ENCODE assay signal across 8 cellular contexts in genomic region chr4:44448548-44449443, GRCh38. TPM values are rescaled to one million over a fixed set of nuclear protein-coding genes. Genes with fewer than 3 reads are reported as not detected.
DNase-seq lines count a peak whose midpoint lies in the region; TF ChIP-seq lines count a peak whose summit lies in the region.

Gene KCTD8 (minus strand): TSS chr4:44448809.

- H3K9me3 ChIP-seq in GM23248 (ENCODE audit: low read depth) (no peaks in the 10 kb centered on the region), ascending aorta (no peaks in the 10 kb centered on the region), right atrium auricular region (no peaks in the 10 kb centered on the region), vagina (no peaks in the 10 kb centered on the region)

- intact Hi-C loops in ascending aorta (cut with DNase I) = loop anchor here (5.0 kb wide), 3 partner anchors 229 to 1356 kb away; partner anchors contain the start of genes GNPDA2 and GUF1
- intact Hi-C loops in posterior cingulate gyrus (cut with DNase I) = loop anchor here (5.0 kb wide), 1 partner anchor 44 kb away; no protein-coding TSS in a partner anchor
- intact Hi-C loops in vagina (cut with DNase I) = no loop called here

- H3K4me2 ChIP-seq in GM23248 (ENCODE audit: unreplicated experiment) (peak within 1 kb of the TSS; percentile 89), KMS-11 (peak within 1 kb of the TSS; percentile 70)

- H4K20me1 ChIP-seq in GM23248 (ENCODE audit: insufficient read depth) = no peaks in the 10 kb centered on the region
- H4K20me1 ChIP-seq in KMS-11 (ENCODE audit: insufficient read depth) = no peaks in the 10 kb centered on the region

- TF ChIP-seq CTCF in KMS-11 (conservative IDR thresholded peaks at IDR 0.05; ENCODE audit: low read depth, low read length) (peak; percentile 64), ascending aorta (IDR thresholded peaks at IDR 0.05) (peak; percentile 12 to 62 (median 61)), right atrium auricular region (IDR thresholded peaks at IDR 0.05) (peak; percentile 59 to 71), vagina (IDR thresholded peaks at IDR 0.05) (peak in 2 of 3 experiments; percentile 12 to 23)

- H3K9me2 ChIP-seq in GM23248 (ENCODE audit: insufficient read depth) = no peaks in the 10 kb centered on the region

- 1% methylated on average over 62 to 65 of the region's 71 CpGs for WGBS in GM23248 (ENCODE audit: low coverage in 1 of 2, low lambda C conversion rate in 2 of 2, missing lambda C conversion rate in 2 of 2), 2 experiments

- H3K4me3 ChIP-seq in GM23248 (peak within 1 kb of the TSS; percentile 71), KMS-11 (IDR thresholded peaks at IDR 0.05; ENCODE audit: insufficient read depth, low read depth, low read length) (no peak within 1 kb of the TSS), ascending aorta (peak within 1 kb of the TSS; percentile 58 to 61), right atrium auricular region (peak within 1 kb of the TSS; percentile 28 to 54), vagina (peak within 1 kb of the TSS; percentile 32 to 50)

- peak; percentile 98 for DNase-seq in G401 (ENCODE audit: low spot score)
- peak; percentile 74 for DNase-seq in GM23248
- DNase-seq in SK-MEL-5 (ENCODE audit: low read depth, low spot score) = peak; percentile 84
- DNase-seq in ascending aorta (ENCODE audit: low spot score in 2 of 2) = peak; percentile 59 to 93
- DNase-seq in right atrium auricular region (ENCODE audit: low spot score) = peak; percentile 91
- DNase-seq in posterior cingulate gyrus = peak; percentile 89 to 99 (median 96)
- no peak for DNase-seq in vagina (ENCODE audit: extremely low spot score in 2 of 2)

- H3K9ac ChIP-seq in GM23248 = no peak within 1 kb of the TSS
- H3K9ac ChIP-seq in KMS-11 = peak within 1 kb of the TSS; percentile 87

- H3F3A ChIP-seq in GM23248 (ENCODE audit: insufficient read depth) = no peaks in the 10 kb centered on the region

- H3K27me3 ChIP-seq in GM23248 (replicated peaks; ENCODE audit: insufficient read depth) (peaks cover 43% of the 10 kb centered on the region), KMS-11 (ENCODE audit: insufficient read depth, low read depth) (no peaks in the 10 kb centered on the region), ascending aorta (peaks cover 5% of the 10 kb centered on the region), right atrium auricular region (peaks cover 0 to 9% of the 10 kb centered on the region in 2 donors), vagina (no peaks in the 10 kb centered on the region)

- peak in 1 of 2 donors; percentile 19 for TF ChIP-seq POLR2A in vagina (IDR thresholded peaks at IDR 0.05)

- no peaks in the 10 kb centered on the region for H3K79me2 ChIP-seq in GM23248 (ENCODE audit: insufficient read depth)
- peaks cover 42% of the 10 kb centered on the region for H3K79me2 ChIP-seq in KMS-11 (ENCODE audit: insufficient read depth, low read depth)

- H3K4me1 ChIP-seq in GM23248 (ENCODE audit: insufficient read depth) (0 out of 2 replicates have a peak, but pooled peaks cover 4% of the 10 kb centered on the region), KMS-11 (ENCODE audit: low read depth, poor library complexity, severe bottlenecking) (peaks cover 6% of the 10 kb centered on the region), ascending aorta (no peaks in the 10 kb centered on the region), right atrium auricular region (peaks cover 0 to 24% of the 10 kb centered on the region in 2 donors), vagina (peaks cover 10% of the 10 kb centered on the region)

- peak within 1 kb of the TSS; percentile 85 for H2AFZ ChIP-seq in GM23248
- peak within 1 kb of the TSS; percentile 80 for H2AFZ ChIP-seq in KMS-11 (ENCODE audit: low read depth)

- in situ Hi-C loops in G401 (cut with HindIII; ENCODE audit: low sequenced_read_pairs) (no loop called here), GM23248 (cut with MboI) (no loop called here), SK-MEL-5 (cut with HindIII; ENCODE audit: low pct_unique_long_range_greater_than_20kb, low sequenced_read_pairs) (no loop called here)

- H3K36me3 ChIP-seq in GM23248 (ENCODE audit: low read depth) = no peaks in the 10 kb centered on the region
- no peaks in the 10 kb centered on the region for H3K36me3 ChIP-seq in KMS-11 (ENCODE audit: insufficient read depth)
- H3K36me3 ChIP-seq in ascending aorta = no peaks in the 10 kb centered on the region
- no peaks in the 10 kb centered on the region for H3K36me3 ChIP-seq in right atrium auricular region
- no peaks in the 10 kb centered on the region for H3K36me3 ChIP-seq in vagina

- H3K27ac ChIP-seq in GM23248 (no peak within 1 kb of the TSS), KMS-11 (peak within 1 kb of the TSS; percentile 92), ascending aorta (peak within 1 kb of the TSS; percentile 55 to 73), right atrium auricular region (peak within 1 kb of the TSS; percentile 58 to 59), vagina (peak within 1 kb of the TSS; percentile 29)

RNA-seq across cellular contexts. Expression of gene KCTD8, which starts in this region (rescaled TPM):
- total RNA-seq in G401 (2014; rRNA removed; shearing (Covaris generic)) = 0.12 TPM in 1 of 2 replicates, not detected in the other
- not detected in 2 replicates for total RNA-seq in GM23248 (2014; rRNA removed; shearing (Covaris generic))
- polyA plus RNA-seq in GM23248 (2016; fragmentation: Nextera tagmentation; extraction: Ambion mirVana) = not detected in 2 replicates
- not detected in 2 replicates for total RNA-seq in SK-MEL-5 (2014; rRNA removed; shearing (Covaris generic))
- not detected in 2 replicates for polyA plus RNA-seq in SK-MEL-5 (2015; cell fraction: cytosol; rRNA removed)
- polyA plus RNA-seq in SK-MEL-5 (2015; cell fraction: nucleus; rRNA removed) = not detected in 2 replicates
- total RNA-seq in ascending aorta (0.43 TPM), right atrium auricular region (1 to 10 TPM in 1 of 2 donors, under 1 TPM in 1; 0.74 to 1.0 TPM), vagina (not detected)

Comparison
In these comparisons a context has a peak if more than half of its experiments do, and no peak if none do; other contexts are left out.
1. Peak in DNase-seq in G401; RNA of the gene not detected or under 1 TPM.
2. Peak in DNase-seq, H3K4me3 ChIP-seq and H3K4me2 ChIP-seq in GM23248; RNA of the gene not detected or under 1 TPM.
3. Peak in DNase-seq in SK-MEL-5; RNA of the gene not detected or under 1 TPM.
4. Peak in DNase-seq, H3K4me3 ChIP-seq and H3K27ac ChIP-seq in ascending aorta; RNA of the gene not detected or under 1 TPM.
5. DNase-seq: peak in right atrium auricular region (single experiment) and posterior cingulate gyrus (10 of 10); none in vagina (0 of 2).
6. Peak in every context shown above with its lines, with median percentiles within 50 percentile points of each other: CTCF ChIP-seq.